In genomic region chr1:150622219-150622975, GRCh38 we compare ENCODE assay signal across 8 cellular contexts. TPM values are rescaled to one million over a fixed set of nuclear protein-coding genes. Genes with fewer than 3 reads are reported as not detected.
DNase-seq lines count a peak whose midpoint lies in the region; ATAC-seq and TF ChIP-seq lines count a peak whose summit lies in the region.

No MANE protein-coding gene starts in this region.

- H3K9me3 Mint-ChIP-seq in activated CD4-positive, alpha-beta memory T cell treated with anti-CD3 and anti-CD28 coated beads, Interleukin-2, amount 10 ng/mL, durations not matched to agents 7 days and 5 days, result no peaks in the 10 kb centered on the region

- H3K4me3 Mint-ChIP-seq in activated CD4-positive, alpha-beta memory T cell treated with anti-CD3 and anti-CD28 coated beads, Interleukin-2, amount 10 ng/mL, durations not matched to agents 7 days and 5 days, result no peak overlapping the region

- peaks cover 29% of the 10 kb centered on the region for H3K36me3 ChIP-seq in rectal smooth muscle tissue (ENCODE audit: control insufficient read depth, insufficient read depth, low read length)

- intact Hi-C loops in cardiac septum (cut with DNase I), result loop anchor here (10.0 kb wide), 1 partner anchor 302 kb away; the partner anchor contains the start of gene SETDB1

- in situ Hi-C loops in GM13976 (cut with MboI; ENCODE audit: low sequenced_read_pairs, unreplicated experiment), result no loop called here

- H3K4me1 Mint-ChIP-seq in activated CD4-positive, alpha-beta memory T cell treated with anti-CD3 and anti-CD28 coated beads, Interleukin-2, amount 10 ng/mL, durations not matched to agents 7 days and 5 days, result peaks cover 72% of the 10 kb centered on the region

- POLR2A ChIA-PET in activated CD4-positive, alpha-beta memory T cell treated with anti-CD3 and anti-CD28 coated beads, Interleukin-2, amount 10 ng/mL, durations not matched to agents 7 days and 5 days (lab: Charles Lee), result interaction anchor here (2.6 to 17.4 kb wide), 3 partner anchors 9 to 58 kb away, joined by 9 to 402 read pairs (median 251); partner anchors contain the start of gene MCL1

- no peak overlapping the region for H3K9ac ChIP-seq in rectal smooth muscle tissue (ENCODE audit: low read length)

- H3K4me1 ChIP-seq in rectal smooth muscle tissue (ENCODE audit: control insufficient read depth, insufficient read depth, low read length), result peaks cover 15% of the 10 kb centered on the region

- H3K27ac ChIP-seq in rectal smooth muscle tissue (ENCODE audit: low read depth, low read length), result peak overlapping the region; percentile 37

- no peaks in the 10 kb centered on the region for H3K27me3 ChIP-seq in rectal smooth muscle tissue (ENCODE audit: control insufficient read depth, insufficient read depth, low read length)

- no peak overlapping the region for H3K4me3 ChIP-seq in rectal smooth muscle tissue (ENCODE audit: low read length)

- H3K36me3 Mint-ChIP-seq in activated CD4-positive, alpha-beta memory T cell treated with anti-CD3 and anti-CD28 coated beads, Interleukin-2, amount 10 ng/mL, durations not matched to agents 7 days and 5 days (ENCODE audit: low read depth), result peaks cover 79% of the 10 kb centered on the region

- TF ChIP-seq CTCF in GM13976 (IDR thresholded peaks at IDR 0.05; ENCODE audit: borderline replicate concordance, control extremely low read depth, extremely low read depth, insufficient read depth, missing control alignments), result no peak

- DNase-seq in GM13976 (ENCODE audit: low spot score) (peak; percentile 47), cardiac septum (ENCODE audit: low spot score) (peak; percentile 82), HUDEP-2 (lab: John Stamatoyannopoulos, UW; ENCODE audit: unreplicated experiment in 76 of 76) (no peak)
- no peak for DNase-seq in activated CD4-positive, alpha-beta memory T cell treated with anti-CD3 and anti-CD28 coated beads, Interleukin-2, amount 10 ng/mL, durations not matched to agents 7 days and 5 days

- ATAC-seq in GM19395 (IDR thresholded peaks at IDR 0.05; ENCODE audit: unreplicated experiment) (no peak), GM21390 (IDR thresholded peaks at IDR 0.05; ENCODE audit: unreplicated experiment) (no peak), GM19324 (IDR thresholded peaks at IDR 0.05; ENCODE audit: low FRiP score, unreplicated experiment) (no peak)

- H3K27me3 Mint-ChIP-seq in activated CD4-positive, alpha-beta memory T cell treated with anti-CD3 and anti-CD28 coated beads, Interleukin-2, amount 10 ng/mL, durations not matched to agents 7 days and 5 days, result no peaks in the 10 kb centered on the region

- H3K27ac Mint-ChIP-seq in activated CD4-positive, alpha-beta memory T cell treated with anti-CD3 and anti-CD28 coated beads, Interleukin-2, amount 10 ng/mL, durations not matched to agents 7 days and 5 days, result peak overlapping the region; percentile 76

- CTCF ChIA-PET in activated CD4-positive, alpha-beta memory T cell treated with anti-CD3 and anti-CD28 coated beads, Interleukin-2, amount 10 ng/mL, durations not matched to agents 7 days and 5 days (lab: Charles Lee), result interaction anchor here (0.6 to 15.6 kb wide), 6 partner anchors 8 to 373 kb away, joined by 4 to 264 read pairs (median 8); partner anchors contain the start of gene MCL1

RNA-seq across cellular contexts. Expression of gene ENSA, which starts 7.0 kb away (rescaled TPM):
- total RNA-seq in activated CD4-positive, alpha-beta memory T cell treated with anti-CD3 and anti-CD28 coated beads, Interleukin-2, amount 10 ng/mL, durations not matched to agents 7 days and 5 days, result 100 to 1,000 TPM; 221 to 223 TPM
- total RNA-seq in cardiac septum, result 141 TPM

RNA-seq across cellular contexts. Expression of gene MCL1, which starts 43.0 kb away (rescaled TPM):
- total RNA-seq in activated CD4-positive, alpha-beta memory T cell treated with anti-CD3 and anti-CD28 coated beads, Interleukin-2, amount 10 ng/mL, durations not matched to agents 7 days and 5 days, result 100 to 1,000 TPM; 470 to 472 TPM
- 145 TPM for total RNA-seq in cardiac septum

Comparison
In these comparisons a context has a peak if more than half of its experiments do, and no peak if none do; other contexts are left out.
1. DNase-seq: peak in GM13976 (single experiment) and cardiac septum (single experiment); none in activated CD4-positive, alpha-beta memory T cell treated with anti-CD3 and anti-CD28 coated beads, Interleukin-2, amount 10 ng/mL, durations not matched to agents 7 days and 5 days (single experiment) and HUDEP-2 (0 of 76).